In genomic region chr20:51366155-51366886, GRCh38 we compare ENCODE assay signal across 9 cellular contexts.
DNase-seq lines count a peak whose midpoint lies in the region; ATAC-seq and TF ChIP-seq lines count a peak whose summit lies in the region.
"Had no signal": no experiment of that assay in that cellular context is flagged by ENCODE, and none has a peak within 500 bp of the region (broad histone marks: within the 10 kb centered on the region; RNA-seq: fewer than 3 reads in every experiment).

No MANE protein-coding gene starts in this region.

- DNase-seq in HCT116 (ENCODE audit: low read depth, low spot score) (peak; percentile 37), astrocyte of the spinal cord (ENCODE audit: low read depth, low spot score) (peak; percentile 100), right cardiac atrium (peak; percentile 88 to 95 (median 89)), spleen (peak; percentile 41), midbrain (lab: John Stamatoyannopoulos, UW) (no peak)
- no peak for DNase-seq in stimulated activated naive CD8-positive, alpha-beta T cell treated with anti-CD3 and anti-CD28 coated beads, Interleukin-15, Interleukin-2, amounts not matched to agents 100 U/mL and 50 U/mL, for 24 hours
- DNase-seq: activated naive CD4-positive, alpha-beta T cell had no signal

- intact Hi-C loops in HCT116 (cut with micrococcal nuclease) (no loop called here), right cardiac atrium (cut with DNase I) (no loop called here), spleen (cut with DNase I; ENCODE audit: low total_unique reads) (no loop called here)

- H3K4me3 ChIP-seq in HCT116 (replicated peaks in 1 of 2; ENCODE audit: low read depth in 1 of 2, low read length in 2 of 2) (0 out of 4 replicates have a peak overlapping the region, but pooled peaks of 1 of the 2 experiments have one; percentile 1), astrocyte of the spinal cord (ENCODE audit: low read depth, low read length) (no peak overlapping the region), right cardiac atrium (ENCODE audit: low read length) (no peak overlapping the region), spleen (no peak overlapping the region)

- POLR2A ChIA-PET in HCT116 (lab: Charles Lee) = interaction anchor here (1.5 kb wide), 1 partner anchor 379 kb away, joined by 4 read pairs; no protein-coding TSS in a partner anchor

- no peaks in the 10 kb centered on the region for H3K9me3 ChIP-seq in HCT116 (ENCODE audit: control insufficient read depth in 1 of 2, insufficient read depth in 1 of 2, low read depth in 1 of 2, low read length in 2 of 2)
- H3K9me3 ChIP-seq in right cardiac atrium (ENCODE audit: control insufficient read depth, low read length) = no peaks in the 10 kb centered on the region
- H3K9me3 ChIP-seq in spleen = peaks cover 0 to 20% (median 15%) of the 10 kb centered on the region in 8 donors

- RAD21 ChIA-PET in HCT116 (lab: Charles Lee; ENCODE audit: low non-redundant PET in 1 of 2, low total read pairs in 2 of 2, uncharacterized antibody in 2 of 2, unreplicated experiment in 2 of 2) = no interaction called here

- H3K27me3 ChIP-seq in HCT116 (ENCODE audit: insufficient read depth, low read length) = no peaks in the 10 kb centered on the region
- no peaks in the 10 kb centered on the region for H3K27me3 ChIP-seq in right cardiac atrium (ENCODE audit: control insufficient read depth, insufficient read depth)
- H3K27me3 ChIP-seq in spleen (replicated peaks in 1 of 7) = no peaks in the 10 kb centered on the region

- H3K9ac ChIP-seq in HCT116 (ENCODE audit: low read length) = no peak overlapping the region

- no peaks in the 10 kb centered on the region for H3K9me2 ChIP-seq in HCT116 (ENCODE audit: insufficient read depth)

- no peaks in the 10 kb centered on the region for H4K20me1 ChIP-seq in HCT116 (ENCODE audit: insufficient read depth)

- in situ Hi-C loops in astrocyte of the spinal cord (cut with HindIII; ENCODE audit: low sequenced_read_pairs) = no loop called here

- no TSS peak for BruUV-seq in HCT116 (replicated peaks; lab: Mats Ljungman, UMichigan)

- H3K79me2 ChIP-seq in HCT116 (ENCODE audit: insufficient read depth, low read length) = no peaks in the 10 kb centered on the region

- no peak for TF ChIP-seq CTCF in HCT116 (IDR thresholded peaks at IDR 0.05 in 2 of 3, conservative IDR thresholded peaks at IDR 0.05 in 1 of 3; ENCODE audit: borderline replicate concordance in 1 of 3, insufficient read depth in 1 of 3, low read depth in 2 of 3, low read length in 2 of 3)
- TF ChIP-seq CTCF in astrocyte of the spinal cord (IDR thresholded peaks at IDR 0.05; ENCODE audit: low read depth, low read length) = no peak
- no peak for TF ChIP-seq CTCF in spleen (IDR thresholded peaks at IDR 0.05 in 8 of 11, conservative IDR thresholded peaks at IDR 0.05 in 3 of 11)

- peak overlapping the region; percentile 62 for H2AFZ ChIP-seq in HCT116 (ENCODE audit: low read depth, low read length, poor library complexity, severe bottlenecking)

- CTCF ChIA-PET in HCT116 (lab: Charles Lee) = interaction anchor here (0.8 to 1.4 kb wide), 2 partner anchors 373 to 379 kb away, joined by 3 read pairs; no protein-coding TSS in a partner anchor

- 44% methylated on average over 16 of the region's 16 CpGs for WGBS in right cardiac atrium
- 58 to 85% (median 80%) methylated on average over 16 of the region's 16 CpGs for WGBS in spleen, 5 donors

- H3K36me3 ChIP-seq in HCT116 (ENCODE audit: control insufficient read depth in 1 of 2, insufficient read depth in 2 of 2, low read length in 2 of 2) = no peaks in the 10 kb centered on the region
- no peaks in the 10 kb centered on the region for H3K36me3 ChIP-seq in spleen

- peak overlapping the region; percentile 49 for H3K4me2 ChIP-seq in HCT116 (ENCODE audit: low read length)

- peak overlapping the region; percentile 27 for H3K27ac ChIP-seq in HCT116 (ENCODE audit: low read depth, low read length)
- H3K27ac ChIP-seq in right cardiac atrium (ENCODE audit: low read length) = peak overlapping the region; percentile 39
- H3K27ac ChIP-seq in spleen = no peak overlapping the region

- no peak for TF ChIP-seq RAD21 in HCT116 (IDR thresholded peaks at IDR 0.05; ENCODE audit: low read depth)

- ATAC-seq in HCT116 (peak; percentile 74), right cardiac atrium (peak; percentile 74 to 89), GM19452 (IDR thresholded peaks at IDR 0.05; ENCODE audit: unreplicated experiment) (no peak), GM18870 (IDR thresholded peaks at IDR 0.05; ENCODE audit: unreplicated experiment) (no peak)
- ATAC-seq in stimulated activated naive CD8-positive, alpha-beta T cell treated with anti-CD3 and anti-CD28 coated beads, Interleukin-15, Interleukin-2, amounts not matched to agents 100 U/mL and 50 U/mL, for 24 hours = no peak

- H3K4me1 ChIP-seq in HCT116 (ENCODE audit: control insufficient read depth in 1 of 2, insufficient read depth in 2 of 2, low read length in 2 of 2) (peaks cover 11 to 38% of the 10 kb centered on the region in 2 experiments), right cardiac atrium (ENCODE audit: control insufficient read depth, insufficient read depth, low read length) (no peaks in the 10 kb centered on the region), spleen (no peaks in the 10 kb centered on the region)

- TF ChIP-seq POLR2A in HCT116 (IDR thresholded peaks at IDR 0.05; ENCODE audit: borderline replicate concordance, extremely low read depth, insufficient read depth, insufficient read length) (no peak), spleen (IDR thresholded peaks at IDR 0.05) (no peak)

TF ChIP-seq in HCT116, 20 proteins besides CTCF, POLR2A, EP300 and RAD21:
- peak; percentile 44; the same call in 1 of the 2 replicates for TF ChIP-seq FOSL1 (IDR thresholded peaks at IDR 0.05; ENCODE audit: low read depth)
- TF ChIP-seq SP1 (IDR thresholded peaks at IDR 0.05; ENCODE audit: low read depth) = peak; percentile 20
- no peak for TF ChIP-seq ELF1 (IDR thresholded peaks at IDR 0.05; ENCODE audit: borderline replicate concordance, low read depth)
- TF ChIP-seq, protein P1, sequence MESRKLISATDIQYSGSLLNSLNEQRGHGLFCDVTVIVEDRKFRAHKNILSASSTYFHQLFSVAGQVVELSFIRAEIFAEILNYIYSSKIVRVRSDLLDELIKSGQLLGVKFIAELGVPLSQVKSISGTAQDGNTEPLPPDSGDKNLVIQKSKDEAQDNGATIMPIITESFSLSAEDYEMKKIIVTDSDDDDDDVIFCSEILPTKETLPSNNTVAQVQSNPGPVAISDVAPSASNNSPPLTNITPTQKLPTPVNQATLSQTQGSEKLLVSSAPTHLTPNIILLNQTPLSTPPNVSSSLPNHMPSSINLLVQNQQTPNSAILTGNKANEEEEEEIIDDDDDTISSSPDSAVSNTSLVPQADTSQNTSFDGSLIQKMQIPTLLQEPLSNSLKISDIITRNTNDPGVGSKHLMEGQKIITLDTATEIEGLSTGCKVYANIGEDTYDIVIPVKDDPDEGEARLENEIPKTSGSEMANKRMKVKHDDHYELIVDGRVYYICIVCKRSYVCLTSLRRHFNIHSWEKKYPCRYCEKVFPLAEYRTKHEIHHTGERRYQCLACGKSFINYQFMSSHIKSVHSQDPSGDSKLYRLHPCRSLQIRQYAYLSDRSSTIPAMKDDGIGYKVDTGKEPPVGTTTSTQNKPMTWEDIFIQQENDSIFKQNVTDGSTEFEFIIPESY (IDR thresholded peaks at IDR 0.05; ENCODE audit: extremely low read depth, insufficient replicate concordance, low read length) = no peak
- TF ChIP-seq JUND (IDR thresholded peaks at IDR 0.05) = peak; percentile 56; the same call in 1 of the 2 replicates

Comparison
In these comparisons a context has a peak if more than half of its experiments do, and no peak if none do; other contexts are left out.
1. ATAC-seq: peak in HCT116 (single experiment) and right cardiac atrium (2 of 2); none in GM19452 (single experiment), GM18870 (single experiment) and stimulated activated naive CD8-positive, alpha-beta T cell treated with anti-CD3 and anti-CD28 coated beads, Interleukin-15, Interleukin-2, amounts not matched to agents 100 U/mL and 50 U/mL, for 24 hours (single experiment).
2. DNase-seq: peak in HCT116 (single experiment), astrocyte of the spinal cord (single experiment), right cardiac atrium (3 of 3) and spleen (single experiment); none in midbrain (single experiment) and stimulated activated naive CD8-positive, alpha-beta T cell treated with anti-CD3 and anti-CD28 coated beads, Interleukin-15, Interleukin-2, amounts not matched to agents 100 U/mL and 50 U/mL, for 24 hours (single experiment).
3. H3K27ac ChIP-seq: peak in HCT116 (single experiment) and right cardiac atrium (single experiment); none in spleen (0 of 8).